ENCODE assay signal across 18 cellular contexts in genomic region chr12:50423342-50423741, GRCh38. TPM values are rescaled to one million over a fixed set of nuclear protein-coding genes. Genes with fewer than 3 reads are reported as not detected.
"Had no signal": no experiment of that assay in that cellular context is flagged by ENCODE, and none has a peak within 500 bp of the region (broad histone marks: within the 10 kb centered on the region; RNA-seq: fewer than 3 reads in every experiment).

No MANE protein-coding gene starts in this region.

RNA-seq across cellular contexts. Expression of gene FAM186A, which starts 26.9 kb away (rescaled TPM):
- total RNA-seq: colonic mucosa, dermis blood vessel endothelial cell, dermis microvascular lymphatic vessel endothelial cell, dorsolateral prefrontal cortex, endodermal cell, endothelial cell of umbilical vein, epithelial cell of proximal tubule, esophagus mucosa, esophagus muscularis mucosa, esophagus squamous epithelium, foreskin keratinocyte, frontal cortex, gastrocnemius medialis, gastroesophageal sphincter, glomerular endothelial cell, heart left ventricle, heart right ventricle had no signal
- polyA plus RNA-seq: endothelial cell of umbilical vein, fibroblast of lung, foreskin keratinocyte, heart left ventricle, heart right ventricle had no signal
